Comparison of ENCODE assay signal across 8 cellular contexts in genomic region chr17:77087650-77088454, GRCh38. TPM values are rescaled to one million over a fixed set of nuclear protein-coding genes. Genes with fewer than 3 reads are reported as not detected.
DNase-seq lines count a peak whose midpoint lies in the region; ATAC-seq, FAIRE-seq and TF ChIP-seq lines count a peak whose summit lies in the region.

No MANE protein-coding gene starts in this region.

- peaks cover 20% of the 10 kb centered on the region for H3K36me3 Mint-ChIP-seq in activated T-helper 1 cell treated with anti-CD3 and anti-CD28 coated beads, Interleukin-12 subunit alpha, Interleukin-12 subunit beta, Interleukin-2, Interleukin-4 antibody, amounts not matched to agents 30 ng/mL and 10 ng/mL and 1 ng/mL, durations not matched to agents 14 hours and 24 hours and 36 hours (ENCODE audit: low read depth)
- peaks cover 41% of the 10 kb centered on the region for H3K36me3 Mint-ChIP-seq in stimulated activated naive CD8-positive, alpha-beta T cell treated with anti-CD3 and anti-CD28 coated beads, Interleukin-15, Interleukin-2, amounts not matched to agents 100 ng/mL and 50 ng/mL, for 24 hours (ENCODE audit: low read depth)

- H3K9me3 Mint-ChIP-seq in activated T-helper 1 cell treated with anti-CD3 and anti-CD28 coated beads, Interleukin-12 subunit alpha, Interleukin-12 subunit beta, Interleukin-2, Interleukin-4 antibody, amounts not matched to agents 30 ng/mL and 10 ng/mL and 1 ng/mL, durations not matched to agents 14 hours and 24 hours and 36 hours = no peaks in the 10 kb centered on the region
- no peaks in the 10 kb centered on the region for H3K9me3 Mint-ChIP-seq in stimulated activated naive CD8-positive, alpha-beta T cell treated with anti-CD3 and anti-CD28 coated beads, Interleukin-15, Interleukin-2, amounts not matched to agents 100 ng/mL and 50 ng/mL, for 24 hours

- peak overlapping the region; percentile 81; the same call in 1 of the 2 replicates for H3K27ac ChIP-seq in HEK293 (ENCODE audit: extremely low read depth, low read depth, low read length)
- H3K27ac ChIP-seq in iPS-20b (ENCODE audit: low read length) = no peak overlapping the region

- POLR2A ChIA-PET in HEK293 (lab: Yijun Ruan, JAX) = interaction anchor here (0.5 to 3.3 kb wide), 15 partner anchors 9 to 871 kb away, joined by 3 to 22 read pairs (median 4); partner anchors contain the start of genes MGAT5B, SEC14L1 and TNRC6C

- H3K4me3 ChIP-seq in HEK293 (ENCODE audit: low read depth, low read length) (peak overlapping the region; percentile 81), iPS-20b (ENCODE audit: low read length) (peak overlapping the region; percentile 99; the same call in 1 of the 2 replicates)

- ATAC-seq in HG02763 (IDR thresholded peaks at IDR 0.05; ENCODE audit: unreplicated experiment) (no peak), GM19035 (IDR thresholded peaks at IDR 0.05; ENCODE audit: unreplicated experiment) (no peak), omental fat pad (ENCODE audit: low FRiP score) (no peak)

- H3K27me3 Mint-ChIP-seq in activated T-helper 1 cell treated with anti-CD3 and anti-CD28 coated beads, Interleukin-12 subunit alpha, Interleukin-12 subunit beta, Interleukin-2, Interleukin-4 antibody, amounts not matched to agents 30 ng/mL and 10 ng/mL and 1 ng/mL, durations not matched to agents 14 hours and 24 hours and 36 hours (ENCODE audit: insufficient read depth) = peaks cover 3% of the 10 kb centered on the region
- H3K27me3 Mint-ChIP-seq in stimulated activated naive CD8-positive, alpha-beta T cell treated with anti-CD3 and anti-CD28 coated beads, Interleukin-15, Interleukin-2, amounts not matched to agents 100 ng/mL and 50 ng/mL, for 24 hours = no peaks in the 10 kb centered on the region

- no peak for DNase-seq in activated T-helper 1 cell treated with anti-CD3 and anti-CD28 coated beads, Interleukin-12 subunit alpha, Interleukin-12 subunit beta, Interleukin-2, Interleukin-4 antibody, amounts not matched to agents 30 ng/mL and 10 ng/mL and 1 ng/mL, durations not matched to agents 14 hours and 24 hours and 36 hours (ENCODE audit: low spot score)
- no peak for DNase-seq in HTR-8/SVneo (ENCODE audit: insufficient read length, low spot score)
- DNase-seq in omental fat pad (ENCODE audit: low spot score) = no peak

- H3K27ac Mint-ChIP-seq in activated T-helper 1 cell treated with anti-CD3 and anti-CD28 coated beads, Interleukin-12 subunit alpha, Interleukin-12 subunit beta, Interleukin-2, Interleukin-4 antibody, amounts not matched to agents 30 ng/mL and 10 ng/mL and 1 ng/mL, durations not matched to agents 14 hours and 24 hours and 36 hours = peak overlapping the region; percentile 94
- H3K27ac Mint-ChIP-seq in stimulated activated naive CD8-positive, alpha-beta T cell treated with anti-CD3 and anti-CD28 coated beads, Interleukin-15, Interleukin-2, amounts not matched to agents 100 ng/mL and 50 ng/mL, for 24 hours = peak overlapping the region; percentile 95

- peaks cover 2% of the 10 kb centered on the region for H3K4me1 ChIP-seq in HEK293 (ENCODE audit: control insufficient read depth, insufficient read depth, low read length)
- H3K4me1 ChIP-seq in iPS-20b (ENCODE audit: insufficient read depth, low read length) = peaks cover 6% of the 10 kb centered on the region; the same call in 1 of the 2 replicates

- H3K4me1 Mint-ChIP-seq in activated T-helper 1 cell treated with anti-CD3 and anti-CD28 coated beads, Interleukin-12 subunit alpha, Interleukin-12 subunit beta, Interleukin-2, Interleukin-4 antibody, amounts not matched to agents 30 ng/mL and 10 ng/mL and 1 ng/mL, durations not matched to agents 14 hours and 24 hours and 36 hours (ENCODE audit: low read depth) = peaks cover 33% of the 10 kb centered on the region
- peaks cover 49% of the 10 kb centered on the region for H3K4me1 Mint-ChIP-seq in stimulated activated naive CD8-positive, alpha-beta T cell treated with anti-CD3 and anti-CD28 coated beads, Interleukin-15, Interleukin-2, amounts not matched to agents 100 ng/mL and 50 ng/mL, for 24 hours (ENCODE audit: low read depth)

- peak overlapping the region; percentile 91 for H3K4me3 Mint-ChIP-seq in activated T-helper 1 cell treated with anti-CD3 and anti-CD28 coated beads, Interleukin-12 subunit alpha, Interleukin-12 subunit beta, Interleukin-2, Interleukin-4 antibody, amounts not matched to agents 30 ng/mL and 10 ng/mL and 1 ng/mL, durations not matched to agents 14 hours and 24 hours and 36 hours
- peak overlapping the region; percentile 91 for H3K4me3 Mint-ChIP-seq in stimulated activated naive CD8-positive, alpha-beta T cell treated with anti-CD3 and anti-CD28 coated beads, Interleukin-15, Interleukin-2, amounts not matched to agents 100 ng/mL and 50 ng/mL, for 24 hours

- TF ChIP-seq CTCF in HEK293 (tag by site-specific recombination; IDR thresholded peaks at IDR 0.05) (no peak), omental fat pad (IDR thresholded peaks at IDR 0.05) (no peak)

- CTCF ChIA-PET in HEK293 (lab: Yijun Ruan, JAX) = interaction anchor here (0.6 to 2.9 kb wide), 44 partner anchors 9 to 1434 kb away, joined by 3 to 26 read pairs (median 4); no protein-coding TSS in a partner anchor

- intact Hi-C loops in activated T-helper 1 cell treated with anti-CD3 and anti-CD28 coated beads, Interleukin-12 subunit alpha, Interleukin-12 subunit beta, Interleukin-2, Interleukin-4 antibody, amounts not matched to agents 30 ng/mL and 10 ng/mL and 1 ng/mL, durations not matched to agents 14 hours and 24 hours and 36 hours (cut with micrococcal nuclease) = loop anchor here (1.0 to 2.0 kb wide), 5 partner anchors 8 to 351 kb away; partner anchors contain the start of genes SEC14L1 and SRSF2

- no peak for FAIRE-seq in HTR-8/SVneo (lab: Jason Lieb, UNC)

- H3K36me3 ChIP-seq in HEK293 (ENCODE audit: control insufficient read depth in 2 of 2, insufficient read depth in 1 of 2, low read length in 2 of 2) (peaks cover 28 to 37% of the 10 kb centered on the region in 2 experiments), iPS-20b (ENCODE audit: insufficient read depth, low read depth, low read length) (peaks cover 32% of the 10 kb centered on the region)

- peak overlapping the region; percentile 100; the same call in 1 of the 2 replicates for H3K9ac ChIP-seq in iPS-20b (ENCODE audit: low read depth, low read length)

- H3K27me3 ChIP-seq in iPS-20b (ENCODE audit: insufficient read depth, low read length) = no peaks in the 10 kb centered on the region

- H3K9me3 ChIP-seq in HEK293 (ENCODE audit: control insufficient read depth, insufficient read depth, low read depth, low read length) (no peaks in the 10 kb centered on the region), iPS-20b (ENCODE audit: insufficient read depth, low read depth, low read length) (no peaks in the 10 kb centered on the region)

TF ChIP-seq in HEK293, 187 proteins besides CTCF, POLR2A, EP300 and RAD21:
- TF ChIP-seq ZNF426 (tag by site-specific recombination; IDR thresholded peaks at IDR 0.05) = no peak
TF ChIP-seq in HEK293: peak in this region for 0.

RNA-seq across cellular contexts. Expression of gene SEC14L1, which starts 52.9 kb away (rescaled TPM):
- total RNA-seq in activated T-helper 1 cell treated with anti-CD3 and anti-CD28 coated beads, Interleukin-12 subunit alpha, Interleukin-12 subunit beta, Interleukin-2, Interleukin-4 antibody, amounts not matched to agents 30 ng/mL and 10 ng/mL and 1 ng/mL, durations not matched to agents 14 hours and 24 hours and 36 hours = 77.6 and 81.9 TPM in 2 replicates
- total RNA-seq in omental fat pad = 100 to 1,000 TPM in 3 of 4 donors, 10 to 100 TPM in 1; 72.8 to 330 (median 113) TPM
